Comparison of ENCODE assay signal across 9 cellular contexts in the genomic region with DNA sequence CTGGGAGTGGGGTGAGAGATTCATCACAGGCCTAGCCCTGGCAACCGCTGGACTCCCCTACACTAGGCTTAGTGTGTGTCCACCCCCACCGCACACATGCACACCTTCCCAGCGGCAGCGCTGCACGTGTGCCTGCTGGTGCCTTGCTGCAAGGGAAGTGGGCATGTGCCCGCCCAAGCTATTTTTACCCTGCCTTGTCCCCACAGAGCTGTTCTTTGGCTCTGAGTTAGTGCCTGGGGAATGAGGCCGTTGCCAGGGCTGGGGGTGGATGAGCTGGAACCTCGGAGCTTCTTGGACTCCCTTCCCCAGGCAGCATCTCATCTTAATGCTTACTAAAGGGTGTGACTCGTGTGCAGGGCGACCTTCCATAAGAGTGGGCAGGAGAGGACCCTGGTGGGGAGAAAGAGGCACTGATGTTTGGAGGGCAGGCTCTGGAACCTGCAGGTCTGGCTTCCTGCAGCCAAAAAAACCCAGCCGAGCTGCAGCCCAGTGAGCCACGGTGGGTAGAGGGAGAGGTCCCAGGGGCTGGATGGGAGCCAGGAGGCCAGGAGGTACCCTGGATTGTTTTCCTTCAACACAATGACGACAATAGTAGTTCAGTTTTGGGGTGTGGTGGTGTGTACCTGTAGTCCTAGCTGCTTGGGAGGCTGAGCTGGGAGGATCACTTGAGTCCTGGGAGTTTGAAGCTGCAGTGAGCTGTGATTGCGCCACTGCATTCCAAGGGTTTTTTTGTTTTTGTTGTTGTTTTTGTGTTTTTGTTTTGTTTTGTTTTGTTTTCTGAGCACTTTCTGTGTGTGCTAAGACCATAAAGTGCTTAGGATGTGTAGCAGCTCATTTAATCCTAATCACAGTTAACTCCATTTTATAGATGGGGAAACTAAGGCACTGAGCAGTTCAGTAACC.
DNase-seq lines count a peak whose midpoint lies in the region; ATAC-seq and TF ChIP-seq lines count a peak whose summit lies in the region.
"Had no signal": no experiment of that assay in that cellular context is flagged by ENCODE, and none has a peak within 500 bp of the region (broad histone marks: within the 10 kb centered on the region; RNA-seq: fewer than 3 reads in every experiment).

No MANE protein-coding gene starts in this region.

- H3K9me3 ChIP-seq in body of pancreas (no peaks in the 10 kb centered on the region), aorta (ENCODE audit: control insufficient read depth, low read length) (no peaks in the 10 kb centered on the region)
- H3K9me3 ChIP-seq: mucosa of descending colon had no signal

- DNase-seq in stimulated activated naive CD4-positive, alpha-beta T cell (lab: John Stamatoyannopoulos, UW): peak in 5 of 6 experiments; percentile 7 to 33 (median 17)
- DNase-seq in stimulated activated naive CD4-positive, alpha-beta T cell treated with Interleukin-2 at 50 U/mL for 16 hours (lab: John Stamatoyannopoulos, UW): no peak
- peak in 3 of 4 donors; percentile 40 to 65 (median 61) for DNase-seq in body of pancreas
- peak; percentile 36 for DNase-seq in myocyte (ENCODE audit: low read depth)
- peak; percentile 66 to 85 for DNase-seq in aorta
- DNase-seq in HPDE6-E6E7 (ENCODE audit: extremely low spot score): no peak
- DNase-seq in SIG-M5 (lab: John Stamatoyannopoulos, UW): no peak

- no peak for TF ChIP-seq CTCF in body of pancreas (IDR thresholded peaks at IDR 0.05)

- H3K36me3 ChIP-seq in body of pancreas (replicated peaks in 1 of 2; ENCODE audit: insufficient read depth in 1 of 2, low read depth in 2 of 2) (no peaks in the 10 kb centered on the region), aorta (ENCODE audit: control insufficient read depth in 1 of 2, insufficient read depth in 2 of 2, low read length in 1 of 2) (no peaks in the 10 kb centered on the region)

- TF ChIP-seq POLR2A in body of pancreas (IDR thresholded peaks at IDR 0.05): no peak

- peak overlapping the region in 2 of 4 donors; percentile 5 to 13 for H3K27ac ChIP-seq in body of pancreas
- H3K27ac ChIP-seq in aorta (ENCODE audit: low read depth in 1 of 2, low read length in 2 of 2): no peak overlapping the region

- no peaks in the 10 kb centered on the region for H3K27me3 ChIP-seq in body of pancreas
- H3K27me3 ChIP-seq in aorta (ENCODE audit: control insufficient read depth in 1 of 2, insufficient read depth in 2 of 2, low read length in 1 of 2): no peaks in the 10 kb centered on the region

- no peak overlapping the region for H3K4me3 ChIP-seq in body of pancreas
- H3K4me3 ChIP-seq in aorta (ENCODE audit: low read length in 2 of 2): no peak overlapping the region
- H3K4me3 ChIP-seq: mucosa of descending colon had no signal

- 57 to 74% methylated on average over 9 to 14 of the region's 14 CpGs for WGBS in body of pancreas, 2 donors
- 17% methylated on average over 14 of the region's 14 CpGs for WGBS in aorta, 2 donors

- H3K4me1 ChIP-seq in body of pancreas: peaks cover 42% of the 10 kb centered on the region
- peaks cover 0 to 4% of the 10 kb centered on the region in 2 donors for H3K4me1 ChIP-seq in aorta (ENCODE audit: control insufficient read depth in 1 of 2, insufficient read depth in 2 of 2, low read length in 2 of 2)

- intact Hi-C loops in body of pancreas (cut with DNase I): no loop called here
- intact Hi-C loops in aorta (cut with DNase I): loop anchor here in 1 of 2 donors (5.0 kb wide), 1 partner anchor 33 kb away; no protein-coding TSS in a partner anchor

- ATAC-seq in body of pancreas (peak; percentile 29), aorta (ENCODE audit: low FRiP score) (peak; percentile 42), GM21737 (IDR thresholded peaks at IDR 0.05; ENCODE audit: unreplicated experiment) (no peak)

Comparison
In these comparisons a context has a peak if more than half of its experiments do, and no peak if none do; other contexts are left out.
1. DNase-seq: peak in stimulated activated naive CD4-positive, alpha-beta T cell (5 of 6), body of pancreas (3 of 4), myocyte (single experiment) and aorta (2 of 2); none in stimulated activated naive CD4-positive, alpha-beta T cell treated with Interleukin-2 at 50 U/mL for 16 hours (single experiment), HPDE6-E6E7 (single experiment) and SIG-M5 (single experiment).